Comparison of ENCODE assay signal across 8 cellular contexts in the genomic region with DNA sequence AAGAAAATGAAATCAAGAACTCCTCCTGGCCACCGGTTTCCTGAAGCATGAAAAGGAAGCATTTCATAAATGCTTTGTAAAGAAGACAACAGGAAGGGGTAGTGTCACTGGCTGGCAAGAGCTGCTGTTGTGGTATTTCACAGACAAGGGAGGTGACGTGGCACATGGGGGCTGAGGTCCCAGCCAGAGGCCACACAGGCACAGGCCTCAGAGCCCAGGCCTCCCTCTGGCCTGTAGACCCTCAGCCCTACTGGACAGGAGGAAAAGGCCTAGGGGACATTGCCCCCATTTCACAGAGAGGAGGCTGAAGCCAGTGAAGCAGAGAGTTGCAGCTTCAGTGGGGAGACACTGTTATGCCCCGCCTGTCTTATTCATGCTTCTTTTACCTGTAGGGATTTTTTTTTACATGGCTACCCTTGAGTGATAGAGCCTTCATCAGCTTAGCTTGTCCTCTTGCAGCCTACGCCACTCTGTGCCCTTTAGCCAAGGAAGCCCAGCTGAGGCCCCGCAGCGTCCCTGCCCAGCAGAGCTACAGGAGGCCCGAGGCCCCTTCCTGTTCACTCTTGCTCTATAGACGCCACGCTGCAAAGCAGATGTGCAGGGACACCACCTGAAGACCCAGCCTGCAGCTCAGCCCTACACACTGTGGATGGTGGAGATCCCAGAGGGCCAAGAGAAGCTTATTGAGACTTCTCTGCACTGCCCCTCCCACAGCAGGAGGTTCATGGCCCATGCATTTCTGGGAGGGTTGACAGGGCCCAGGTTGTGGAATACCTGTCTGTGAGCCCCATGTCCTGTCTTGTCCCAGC. TPM values are rescaled to one million over a fixed set of nuclear protein-coding genes. Genes with fewer than 3 reads are reported as not detected.
DNase-seq lines count a peak whose midpoint lies in the region; ATAC-seq and TF ChIP-seq lines count a peak whose summit lies in the region.

No MANE protein-coding gene starts in this region.

- no peak for TF ChIP-seq CTCF in Peyer's patch (IDR thresholded peaks at IDR 0.05)

- H3K27me3 ChIP-seq in Peyer's patch (no peaks in the 10 kb centered on the region), thymus (ENCODE audit: control insufficient read depth, insufficient read depth) (no peaks in the 10 kb centered on the region), SJCRH30 (no peaks in the 10 kb centered on the region)

- H3K27ac Mint-ChIP-seq in activated naive CD8-positive, alpha-beta T cell treated with anti-CD3 and anti-CD28 coated beads for 36 hours = peak overlapping the region; percentile 90

- 23% methylated on average over 9 of the region's 9 CpGs for WGBS in thymus

- H3K36me3 ChIP-seq in Peyer's patch = peaks cover 0 to 4% (median 0%) of the 10 kb centered on the region in 3 donors
- peaks cover 8% of the 10 kb centered on the region for H3K36me3 ChIP-seq in thymus (ENCODE audit: control insufficient read depth, insufficient read depth)
- no peaks in the 10 kb centered on the region for H3K36me3 ChIP-seq in SJCRH30

- peaks cover 8% of the 10 kb centered on the region for H3K9me3 Mint-ChIP-seq in activated naive CD8-positive, alpha-beta T cell treated with anti-CD3 and anti-CD28 coated beads for 36 hours

- TF ChIP-seq POLR2A in GM10847 (IDR thresholded peaks at IDR 0.05; ENCODE audit: extremely low read depth, insufficient read length) (peak; percentile 39), Peyer's patch (IDR thresholded peaks at IDR 0.05) (no peak)

- peak overlapping the region; percentile 35 for H3K4me3 Mint-ChIP-seq in activated naive CD8-positive, alpha-beta T cell treated with anti-CD3 and anti-CD28 coated beads for 36 hours

- peaks cover 76% of the 10 kb centered on the region for H3K4me1 Mint-ChIP-seq in activated naive CD8-positive, alpha-beta T cell treated with anti-CD3 and anti-CD28 coated beads for 36 hours

- H3K27ac ChIP-seq in Peyer's patch (peak overlapping the region; percentile 87 to 92 (median 90)), thymus (ENCODE audit: low read depth) (peak overlapping the region; percentile 95), SJCRH30 (no peak overlapping the region)

- H3K9me3 ChIP-seq in Peyer's patch (no peaks in the 10 kb centered on the region), thymus (ENCODE audit: control insufficient read depth) (no peaks in the 10 kb centered on the region), SJCRH30 (replicated peaks) (no peaks in the 10 kb centered on the region)

- H3K4me1 ChIP-seq in Peyer's patch (peaks cover 19 to 83% (median 50%) of the 10 kb centered on the region in 4 donors), thymus (ENCODE audit: control insufficient read depth, insufficient read depth, low read length) (peaks cover 57% of the 10 kb centered on the region), SJCRH30 (peaks cover 44% of the 10 kb centered on the region)

- peak; percentile 27 for ATAC-seq in HG02610 (IDR thresholded peaks at IDR 0.05; ENCODE audit: unreplicated experiment)

- no peaks in the 10 kb centered on the region for H3K27me3 Mint-ChIP-seq in activated naive CD8-positive, alpha-beta T cell treated with anti-CD3 and anti-CD28 coated beads for 36 hours

- H3K36me3 Mint-ChIP-seq in activated naive CD8-positive, alpha-beta T cell treated with anti-CD3 and anti-CD28 coated beads for 36 hours = peaks cover 58% of the 10 kb centered on the region

- no peak overlapping the region for H3K4me3 ChIP-seq in Peyer's patch
- no peak overlapping the region for H3K4me3 ChIP-seq in thymus (ENCODE audit: low read length)
- H3K4me3 ChIP-seq in SJCRH30 = no peak overlapping the region

- DNase-seq in Peyer's patch = peak; percentile 50 to 93 (median 90)
- peak; percentile 52 for DNase-seq in activated naive CD8-positive, alpha-beta T cell treated with anti-CD3 and anti-CD28 coated beads for 36 hours
- peak; percentile 82 for DNase-seq in kidney tubule cell (ENCODE audit: low spot score)
- DNase-seq in SJCRH30 = no peak
- no peak for DNase-seq in NCI-H526 (lab: John Stamatoyannopoulos, UW)

RNA-seq across cellular contexts. Expression of gene IRF1, which starts 33.8 kb away (rescaled TPM):
- total RNA-seq in Peyer's patch = 100 to 1,000 TPM in 3 of 4 donors, 10 to 100 TPM in 1; 92.7 to 152 (median 122) TPM
- total RNA-seq in activated naive CD8-positive, alpha-beta T cell treated with anti-CD3 and anti-CD28 coated beads for 36 hours = 100 to 1,000 TPM; 228 to 232 TPM
- polyA plus RNA-seq in thymus = 47.7 TPM
- total RNA-seq in SJCRH30 (2014; rRNA removed; shearing (Covaris generic)) = 13.9 and 14.1 TPM in 2 replicates

Comparison
In these comparisons a context has a peak if more than half of its experiments do, and no peak if none do; other contexts are left out.
1. DNase-seq: peak in Peyer's patch (3 of 3), activated naive CD8-positive, alpha-beta T cell treated with anti-CD3 and anti-CD28 coated beads for 36 hours (single experiment) and kidney tubule cell (single experiment); none in SJCRH30 (0 of 2) and NCI-H526 (0 of 2).